ENCODE assay signal across 8 cellular contexts in the genomic region with DNA sequence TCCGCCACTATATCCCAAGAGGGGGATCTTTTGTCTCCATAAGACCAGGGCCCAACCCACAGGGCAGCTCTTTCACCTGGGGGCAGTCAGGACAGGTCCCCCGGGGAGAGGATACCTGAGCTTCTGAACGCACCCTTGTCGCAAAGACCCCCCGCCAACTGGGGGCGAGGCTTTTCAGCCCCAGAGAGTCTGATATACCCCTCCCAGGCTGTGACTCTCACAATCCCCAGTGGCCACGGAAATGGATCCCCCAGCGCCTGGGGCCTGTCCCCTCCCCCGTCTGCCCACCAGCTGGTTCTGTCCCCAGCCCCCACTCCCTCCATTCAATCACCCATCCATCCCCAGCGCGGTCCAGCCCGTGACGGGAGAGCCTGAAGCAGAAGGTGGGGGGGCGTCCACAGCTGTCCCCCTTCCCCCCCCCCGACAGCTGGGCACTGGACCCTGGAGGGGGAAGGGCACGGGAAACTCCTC. TPM values are rescaled to one million over a fixed set of nuclear protein-coding genes. Genes with fewer than 3 reads are reported as not detected.
A peak's percentile ranks its signal among the peaks of the same experiment; 100 is the strongest.
DNase-seq lines count a peak whose midpoint lies in the region; ATAC-seq and TF ChIP-seq lines count a peak whose summit lies in the region.

No MANE protein-coding gene starts in this region.

- ATAC-seq in activated T-cell treated with anti-CD3 and anti-CD28 coated beads, Interleukin-2, amount 50 U/mL, for 72 hours (replicated peaks in 1 of 2), result no peak
- ATAC-seq in HG03378 (IDR thresholded peaks at IDR 0.05; ENCODE audit: unreplicated experiment), result no peak

- peaks cover 2% of the 10 kb centered on the region for H3K4me1 ChIP-seq in urinary bladder (ENCODE audit: insufficient read depth)

- no peak for DNase-seq in activated T-cell treated with anti-CD3 and anti-CD28 coated beads, Interleukin-2, amount 50 U/mL, for 72 hours
- DNase-seq in activated T-cell treated with anti-CD3 and anti-CD28 coated beads, Interleukin-2, amount 50 U/mL, for 48 hours, result no peak
- DNase-seq in mesothelial cell of epicardium (ENCODE audit: low spot score in 2 of 2, unreplicated experiment in 2 of 2) (no peak), RPMI8226 (no peak), SKM-1 treated with dmso at 0.1 percent for 144 hours (lab: John Stamatoyannopoulos, UW; ENCODE audit: unreplicated experiment) (no peak)

- H3K36me3 ChIP-seq in urinary bladder (ENCODE audit: insufficient read depth), result no peaks in the 10 kb centered on the region

- H3K36me3 Mint-ChIP-seq in activated T-cell treated with anti-CD3 and anti-CD28 coated beads, Interleukin-2, amount 50 U/mL, for 72 hours (ENCODE audit: insufficient read depth in 2 of 2), result peaks cover 0 to 2% of the 10 kb centered on the region in 2 donors
- no peaks in the 10 kb centered on the region for H3K36me3 Mint-ChIP-seq in mesothelial cell of epicardium

- 24% methylated on average over 16 of the region's 16 CpGs for WGBS in urinary bladder

- H3K27ac ChIP-seq in cingulate gyrus (ENCODE audit: low read depth, low read length) (peak overlapping the region; percentile 29), urinary bladder (ENCODE audit: low read depth) (peak overlapping the region; percentile 51)

- no peaks in the 10 kb centered on the region for H3K9me3 Mint-ChIP-seq in activated T-cell treated with anti-CD3 and anti-CD28 coated beads, Interleukin-2, amount 50 U/mL, for 72 hours
- no peaks in the 10 kb centered on the region for H3K9me3 Mint-ChIP-seq in mesothelial cell of epicardium

- H3K4me3 ChIP-seq in urinary bladder (ENCODE audit: low read depth, low read length), result peak overlapping the region; percentile 92

- no peak for TF ChIP-seq CTCF in mesothelial cell of epicardium (IDR thresholded peaks at IDR 0.05; ENCODE audit: unreplicated experiment)

- H3K4me3 Mint-ChIP-seq in activated T-cell treated with anti-CD3 and anti-CD28 coated beads, Interleukin-2, amount 50 U/mL, for 72 hours, result peak overlapping the region; percentile 70 to 72
- peak overlapping the region; percentile 66 for H3K4me3 Mint-ChIP-seq in mesothelial cell of epicardium

- no peak overlapping the region for H3K27ac Mint-ChIP-seq in activated T-cell treated with anti-CD3 and anti-CD28 coated beads, Interleukin-2, amount 50 U/mL, for 72 hours
- peak overlapping the region; percentile 25 for H3K27ac Mint-ChIP-seq in mesothelial cell of epicardium

- peaks cover 27% of the 10 kb centered on the region for H3K27me3 Mint-ChIP-seq in activated T-cell treated with anti-CD3 and anti-CD28 coated beads, Interleukin-2, amount 50 U/mL, for 72 hours (ENCODE audit: low read depth)
- no peaks in the 10 kb centered on the region for H3K27me3 Mint-ChIP-seq in mesothelial cell of epicardium (ENCODE audit: low read depth)

- H3K4me1 Mint-ChIP-seq in activated T-cell treated with anti-CD3 and anti-CD28 coated beads, Interleukin-2, amount 50 U/mL, for 72 hours (ENCODE audit: low read depth), result no peaks in the 10 kb centered on the region
- peaks cover 2% of the 10 kb centered on the region for H3K4me1 Mint-ChIP-seq in mesothelial cell of epicardium

RNA-seq across cellular contexts. Expression of gene DOCK6, which starts 0.9 kb away (rescaled TPM):
- 1 to 10 TPM; 8.4 to 9.1 TPM for total RNA-seq in activated T-cell treated with anti-CD3 and anti-CD28 coated beads, Interleukin-2, amount 50 U/mL, for 72 hours
- 64.0 to 66.4 TPM (median 65.1 TPM) in 3 replicates for total RNA-seq in mesothelial cell of epicardium
- total RNA-seq in urinary bladder, result 20.7 TPM
- 30.6 TPM for polyA plus RNA-seq in urinary bladder

RNA-seq across cellular contexts. Expression of gene ANGPTL8, which starts 22.0 kb away (rescaled TPM):
- total RNA-seq in activated T-cell treated with anti-CD3 and anti-CD28 coated beads, Interleukin-2, amount 50 U/mL, for 72 hours, result not detected
- total RNA-seq in mesothelial cell of epicardium (0.25 to 0.84 TPM (median 0.29 TPM) in 3 replicates), urinary bladder (not detected)
- polyA plus RNA-seq in urinary bladder, result 21.4 TPM

RNA-seq across cellular contexts. Expression of gene TSPAN16, which starts 34.5 kb away (rescaled TPM):
- total RNA-seq in activated T-cell treated with anti-CD3 and anti-CD28 coated beads, Interleukin-2, amount 50 U/mL, for 72 hours, result not detected
- total RNA-seq in mesothelial cell of epicardium, result not detected in 3 replicates
- not detected for total RNA-seq in urinary bladder
- not detected for polyA plus RNA-seq in urinary bladder
